In the genomic region with DNA sequence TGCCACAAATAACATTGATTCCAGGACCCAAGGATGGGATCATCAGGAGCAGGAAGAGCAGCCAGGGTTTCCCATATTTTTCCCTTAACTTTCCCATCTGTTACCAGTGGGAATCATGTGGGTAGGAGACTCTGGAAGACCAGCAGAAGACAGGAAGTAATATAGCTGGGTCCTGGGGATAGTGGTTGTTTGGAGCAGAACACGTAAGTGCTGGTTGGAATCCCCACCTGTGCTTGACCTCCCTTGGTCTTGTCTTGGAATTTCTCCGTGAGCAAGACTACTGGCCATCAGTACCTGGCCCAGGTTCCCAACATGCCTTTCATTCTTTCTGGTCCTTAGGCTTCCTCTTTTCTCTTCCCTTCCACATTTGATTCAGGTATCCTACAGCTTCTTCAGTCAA, we compare ENCODE assay signal across 6 cellular contexts.
"Had no signal": no experiment of that assay in that cellular context is flagged by ENCODE, and none has a peak within 500 bp of the region (broad histone marks: within the 10 kb centered on the region; RNA-seq: fewer than 3 reads in every experiment).

No MANE protein-coding gene starts in this region.

- H3K4me3 ChIP-seq: GM23338 had no signal

- H2AFZ ChIP-seq: GM23338 had no signal

- H3K27ac Mint-ChIP-seq: GM23338 had no signal

- DNase-seq: H9, HCEC 1CT, KBM-7 had no signal

- H3K27me3 Mint-ChIP-seq: IgD-negative memory B cell had no signal

- H3K4me3 Mint-ChIP-seq: GM23338, H9, IgD-negative memory B cell had no signal

- H3K9me3 Mint-ChIP-seq: GM23338, H9, IgD-negative memory B cell had no signal

- H3K27ac ChIP-seq: HL-60 had no signal

- H3K4me2 ChIP-seq: GM23338 had no signal
